Comparison of ENCODE assay signal across 18 cellular contexts in genomic region chr16:19589106-19589505, GRCh38. TPM values are rescaled to one million over a fixed set of nuclear protein-coding genes. Genes with fewer than 3 reads are reported as not detected.
A peak's percentile ranks its signal among the peaks of the same experiment; 100 is the strongest.
DNase-seq lines count a peak whose midpoint lies in the region; ATAC-seq and TF ChIP-seq lines count a peak whose summit lies in the region.
"Had no signal": no experiment of that assay in that cellular context is flagged by ENCODE, and none has a peak within 500 bp of the region (broad histone marks: within the 10 kb centered on the region; RNA-seq: fewer than 3 reads in every experiment).

No MANE protein-coding gene starts in this region.

- no peak overlapping the region for H3K4me3 ChIP-seq in SK-N-SH (ENCODE audit: low read depth in 2 of 2, low read length in 1 of 2)
- H3K4me3 ChIP-seq: left lung had no signal

- no peaks in the 10 kb centered on the region for H3K79me2 ChIP-seq in SK-N-SH (ENCODE audit: insufficient read depth)

- TF ChIP-seq EP300 in SK-N-SH (IDR thresholded peaks at IDR 0.05; ENCODE audit: borderline replicate concordance in 1 of 2, low read depth in 1 of 2, low read length in 1 of 2) = no peak

- no peaks in the 10 kb centered on the region for H3F3A ChIP-seq in SK-N-SH (replicated peaks; ENCODE audit: insufficient read depth)

- TF ChIP-seq CTCF in WTC11 (IDR thresholded peaks at IDR 0.05) (no peak), nephron progenitor cell (IDR thresholded peaks at IDR 0.05) (no peak), SK-N-SH (IDR thresholded peaks at IDR 0.05) (no peak)

- DNase-seq in WTC11 (ENCODE audit: low spot score) = no peak
- DNase-seq in nephron progenitor cell = no peak
- no peak for DNase-seq in NCI-H1092 (lab: John Stamatoyannopoulos, UW)
- DNase-seq in A172 (ENCODE audit: low spot score) = no peak
- DNase-seq in SK-N-SH = no peak
- DNase-seq: activated CD4-positive, alpha-beta T cell treated with anti-CD3 and anti-CD28 coated beads, Interleukin-2, amount 10 ng/mL, durations not matched to agents 7 days and 5 days; activated CD8-positive, alpha-beta memory T cell treated with anti-CD3 and anti-CD28 coated beads, Interleukin-2, amount 50 U/mL, for 48 hours; activated gamma-delta T cell treated with Interleukin-2 at 50 U/mL for 16 hours; amniotic stem cell; COR-L47; DND-41; left lung; midbrain; MM.1S had no signal

- no peaks in the 10 kb centered on the region for H3K27me3 Mint-ChIP-seq in WTC11 (ENCODE audit: low read depth)
- no peaks in the 10 kb centered on the region for H3K27me3 Mint-ChIP-seq in nephron progenitor cell (ENCODE audit: low read depth, poor library complexity)
- H3K27me3 Mint-ChIP-seq: activated CD4-positive, alpha-beta T cell treated with anti-CD3 and anti-CD28 coated beads, Interleukin-2, amount 10 ng/mL, durations not matched to agents 7 days and 5 days; B cell; central memory CD8-positive, alpha-beta T cell had no signal

- no peak overlapping the region for H3K4me3 Mint-ChIP-seq in WTC11
- H3K4me3 Mint-ChIP-seq in nephron progenitor cell = no peak overlapping the region
- H3K4me3 Mint-ChIP-seq: activated CD4-positive, alpha-beta T cell treated with anti-CD3 and anti-CD28 coated beads, Interleukin-2, amount 10 ng/mL, durations not matched to agents 7 days and 5 days; B cell; central memory CD8-positive, alpha-beta T cell had no signal

- H3K36me3 Mint-ChIP-seq in WTC11 (peaks cover 33% of the 10 kb centered on the region), nephron progenitor cell (ENCODE audit: low read depth) (peaks cover 54% of the 10 kb centered on the region)

- no peaks in the 10 kb centered on the region for H3K9me3 ChIP-seq in SK-N-SH
- H3K9me3 ChIP-seq: left lung had no signal

- no peak overlapping the region for H3K4me2 ChIP-seq in SK-N-SH

- no peaks in the 10 kb centered on the region for H3K9me2 ChIP-seq in SK-N-SH

- H3K27ac ChIP-seq in cingulate gyrus (ENCODE audit: low read depth, low read length) (peak overlapping the region; percentile 49), temporal lobe (ENCODE audit: low read depth, low read length) (peak overlapping the region; percentile 19), SK-N-SH (ENCODE audit: low read depth in 2 of 2, low read length in 1 of 2) (no peak overlapping the region)
- H3K27ac ChIP-seq: left lung had no signal

- H3K4me1 ChIP-seq in SK-N-SH (ENCODE audit: control insufficient read depth in 1 of 2, insufficient read depth in 2 of 2, low read depth in 1 of 2, low read length in 1 of 2) = no peaks in the 10 kb centered on the region
- H3K4me1 ChIP-seq: left lung had no signal

- no peaks in the 10 kb centered on the region for H3K27me3 ChIP-seq in SK-N-SH (ENCODE audit: insufficient read depth)
- H3K27me3 ChIP-seq: left lung had no signal

- no peak overlapping the region for H3K9ac ChIP-seq in SK-N-SH

- no peaks in the 10 kb centered on the region for H4K20me1 ChIP-seq in SK-N-SH (ENCODE audit: insufficient read depth)

- H3K36me3 ChIP-seq in SK-N-SH (replicated peaks in 1 of 2; ENCODE audit: control insufficient read depth in 1 of 2, insufficient read depth in 2 of 2, low read length in 1 of 2) = peaks cover 2 to 33% of the 10 kb centered on the region in 2 experiments

- peak overlapping the region; percentile 24; the same call in 1 of the 2 replicates for H3K27ac Mint-ChIP-seq in WTC11
- peak overlapping the region; percentile 93 for H3K27ac Mint-ChIP-seq in nephron progenitor cell
- H3K27ac Mint-ChIP-seq: activated CD4-positive, alpha-beta T cell treated with anti-CD3 and anti-CD28 coated beads, Interleukin-2, amount 10 ng/mL, durations not matched to agents 7 days and 5 days; B cell had no signal

- 96% methylated on average over 5 of the region's 5 CpGs for WGBS in SK-N-SH (ENCODE audit: low lambda C conversion rate)

- H3K9me3 Mint-ChIP-seq in WTC11 = no peaks in the 10 kb centered on the region
- no peaks in the 10 kb centered on the region for H3K9me3 Mint-ChIP-seq in nephron progenitor cell
- H3K9me3 Mint-ChIP-seq: activated CD4-positive, alpha-beta T cell treated with anti-CD3 and anti-CD28 coated beads, Interleukin-2, amount 10 ng/mL, durations not matched to agents 7 days and 5 days; central memory CD8-positive, alpha-beta T cell had no signal

- POLR2A ChIA-PET in WTC11 (lab: Charles Lee) (no interaction called here), SK-N-SH (lab: Yijun Ruan, JAX) (no interaction called here)

- CTCF ChIA-PET in WTC11 (lab: Charles Lee) (interaction anchor here (0.5 to 1.3 kb wide), 4 partner anchors 10 to 318 kb away, joined by 3 to 5 read pairs (median 3); no protein-coding TSS in a partner anchor), SK-N-SH (lab: Yijun Ruan, JAX) (interaction anchor here (1.7 to 2.9 kb wide), 3 partner anchors 12 to 297 kb away, joined by 6 to 14 read pairs (median 7); no protein-coding TSS in a partner anchor)

- H3K4me1 Mint-ChIP-seq in WTC11 (no peaks in the 10 kb centered on the region), nephron progenitor cell (peaks cover 15% of the 10 kb centered on the region)
- H3K4me1 Mint-ChIP-seq: activated CD4-positive, alpha-beta T cell treated with anti-CD3 and anti-CD28 coated beads, Interleukin-2, amount 10 ng/mL, durations not matched to agents 7 days and 5 days; central memory CD8-positive, alpha-beta T cell had no signal

- ATAC-seq in WTC11 = no peak

- no peak overlapping the region for H2AFZ ChIP-seq in SK-N-SH (ENCODE audit: low read depth)

- no peak for TF ChIP-seq RAD21 in SK-N-SH (IDR thresholded peaks at IDR 0.05; ENCODE audit: low read length)

TF ChIP-seq in WTC11, 78 proteins besides CTCF, POLR2A, EP300 and RAD21 (continues in another document):
- no peak for TF ChIP-seq NR1H2 (CRISPR knock-in tag; IDR thresholded peaks at IDR 0.05)
- no peak for TF ChIP-seq PRRX2 (CRISPR knock-in tag; IDR thresholded peaks at IDR 0.05)
- TF ChIP-seq KAT7 (CRISPR knock-in tag; IDR thresholded peaks at IDR 0.05; ENCODE audit: borderline replicate concordance) = no peak
- no peak for TF ChIP-seq NFATC4 (CRISPR knock-in tag; IDR thresholded peaks at IDR 0.05)
- no peak for TF ChIP-seq ZBTB43 (CRISPR knock-in tag; IDR thresholded peaks at IDR 0.05)
- no peak for TF ChIP-seq SMAD3 (CRISPR knock-in tag; IDR thresholded peaks at IDR 0.05; ENCODE audit: borderline replicate concordance)
- no peak for TF ChIP-seq MXD4 (CRISPR knock-in tag; IDR thresholded peaks at IDR 0.05; ENCODE audit: borderline replicate concordance)
- no peak for TF ChIP-seq ZNF232 (CRISPR knock-in tag; IDR thresholded peaks at IDR 0.05)
- no peak for TF ChIP-seq CDX4 (CRISPR knock-in tag; IDR thresholded peaks at IDR 0.05; ENCODE audit: borderline replicate concordance)

TF ChIP-seq in SK-N-SH, 30 proteins besides CTCF, POLR2A, EP300 and RAD21:
- no peak for TF ChIP-seq NFIC (IDR thresholded peaks at IDR 0.05; ENCODE audit: borderline replicate concordance)

RNA-seq across cellular contexts. Expression of gene VPS35L, which starts 33.6 kb away (rescaled TPM):
- 59.7 to 71.7 TPM (median 65.5 TPM) in 3 replicates for total RNA-seq in WTC11 (2021)
- 34.7 TPM for total RNA-seq in temporal lobe
- 27.8 and 29.7 TPM in 2 replicates for total RNA-seq in A172 (2014; rRNA removed; shearing (Covaris generic))
- polyA plus RNA-seq in SK-N-SH (2012; rRNA removed) = 24.8 and 35.3 TPM in 2 replicates
- 29.8 and 32.3 TPM in 2 replicates for polyA plus RNA-seq in SK-N-SH (2012; cell fraction: cytosol; rRNA removed)
- polyA plus RNA-seq in SK-N-SH (2012; cell fraction: nucleus; rRNA removed) = 50.6 and 52.1 TPM in 2 replicates

Comparison
In these comparisons a context has a peak if more than half of its experiments do, and no peak if none do; other contexts are left out.
1. H3K27ac ChIP-seq: peak in cingulate gyrus (single experiment) and temporal lobe (single experiment); none in SK-N-SH (0 of 2).